Comparison of ENCODE assay signal across 8 cellular contexts in the genomic region with DNA sequence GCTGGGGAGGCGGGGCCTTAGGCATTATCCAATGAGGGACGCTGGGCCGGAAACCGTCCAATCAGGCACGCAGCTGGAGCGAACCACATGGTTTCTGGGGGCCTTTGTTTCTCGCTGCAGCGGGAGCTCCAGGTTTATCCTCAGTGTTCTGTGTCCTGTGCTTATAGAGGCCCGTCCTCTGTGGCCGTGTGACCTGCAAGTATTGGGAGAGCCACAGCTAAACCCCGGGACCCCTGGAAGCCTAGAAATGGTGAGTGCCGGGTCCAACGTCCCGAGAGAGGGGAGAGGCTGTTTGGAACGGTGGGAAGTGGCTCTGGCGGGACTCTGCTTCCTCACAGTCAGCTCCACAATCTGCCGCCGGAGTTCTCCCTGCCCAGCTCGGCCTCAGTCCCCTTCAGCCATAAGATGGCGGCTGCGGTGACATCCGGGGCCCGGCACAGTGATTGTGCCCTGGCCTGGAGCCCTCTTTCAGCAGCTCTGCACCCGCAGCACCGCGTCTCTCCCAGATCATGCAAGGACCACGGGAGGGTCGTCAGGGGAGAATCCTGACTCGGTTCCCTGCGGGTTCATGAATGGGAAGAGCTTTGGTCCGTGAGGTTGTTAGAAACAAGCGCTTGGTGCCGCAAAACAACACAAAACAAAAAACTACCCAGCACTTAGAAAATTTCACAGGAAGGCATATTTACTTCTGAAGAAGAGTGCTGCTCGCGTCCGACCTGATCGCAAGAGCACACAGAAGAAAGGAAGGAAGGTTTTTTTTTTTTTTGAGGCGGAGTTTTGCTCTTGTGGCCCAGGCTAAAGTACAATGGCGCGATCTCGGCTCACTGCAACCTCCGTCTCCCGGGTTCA. TPM values are rescaled to one million over a fixed set of nuclear protein-coding genes. Genes with fewer than 3 reads are reported as not detected.
DNase-seq lines count a peak whose midpoint lies in the region; ATAC-seq, FAIRE-seq and TF ChIP-seq lines count a peak whose summit lies in the region.

A gene (plus strand): TSS at position 133 of the 849 bp plus-strand sequence. CDS start 115 bp downstream, at position 248.

- peak within 1 kb of the TSS; percentile 76 for H3K4me2 ChIP-seq in HepG2 (ENCODE audit: low read depth, low read length)

- no peak; the same call in 1 of the 2 replicates for TF ChIP-seq RAD21 in HepG2 (CRISPR knock-in tag; IDR thresholded peaks at IDR 0.05)

- WGBS in HepG2 (ENCODE audit: low lambda C conversion rate), result 3% methylated on average over 28 of the region's 43 CpGs

- H3K27ac ChIP-seq in HepG2 (ENCODE audit: extremely low read length, insufficient read depth, low read length), result peak within 1 kb of the TSS; percentile 99

- POLR2A ChIA-PET in BJ (lab: Charles Lee) (interaction anchor here (0.5 to 0.9 kb wide), 2 partner anchors 34 to 44 kb away, joined by 3 to 4 read pairs; a partner anchor contains a TSS), HepG2 (lab: Yijun Ruan, JAX) (interaction anchor here (0.7 to 3.0 kb wide), 11 partner anchors 12 to 699 kb away, joined by 3 to 35 read pairs (median 4); a partner anchor contains a TSS)

- peak within 1 kb of the TSS; percentile 95 for H3K9ac ChIP-seq in HepG2 (ENCODE audit: insufficient read depth, low read depth, low read length)

- H3K27me3 ChIP-seq in BJ (ENCODE audit: control insufficient read depth, insufficient read depth, low read length), result no peaks in the 10 kb centered on the region
- H3K27me3 ChIP-seq in HepG2 (ENCODE audit: control insufficient read depth in 1 of 2, insufficient read depth in 2 of 2, low read length in 2 of 2), result no peaks in the 10 kb centered on the region; a peak in 1 of 5 replicates

- H4K20me1 ChIP-seq in HepG2 (ENCODE audit: insufficient read depth, low read length), result peaks cover 2% of the 10 kb centered on the region; the same call in 1 of the 2 replicates

- TF ChIP-seq POLR2A in HepG2 (IDR thresholded peaks at IDR 0.05; ENCODE audit: insufficient read depth in 1 of 2, low read depth in 2 of 2, low read length in 2 of 2), result peak; percentile 96 to 98

- H3K79me2 ChIP-seq in HepG2 (ENCODE audit: insufficient read depth, low read length), result peaks cover 47% of the 10 kb centered on the region

- no peaks in the 10 kb centered on the region for H3K9me3 ChIP-seq in HepG2 (ENCODE audit: low read length)

- H3K4me1 ChIP-seq in HepG2 (ENCODE audit: insufficient read depth, low read length), result peaks cover 35% of the 10 kb centered on the region

- no peak within 1 kb of the TSS for H2AFZ ChIP-seq in HepG2 (ENCODE audit: low read length)

- peak; percentile 70 for FAIRE-seq in HepG2 (lab: Jason Lieb, UNC)

- TSS peak; percentile 88 for BruUV-seq in HepG2 (replicated peaks; lab: Mats Ljungman, UMichigan)

- ATAC-seq in HG03469 (IDR thresholded peaks at IDR 0.05; ENCODE audit: unreplicated experiment) (peak; percentile 93), HepG2 (peak; percentile 97)

- TF ChIP-seq CTCF in BJ (IDR thresholded peaks at IDR 0.05; ENCODE audit: insufficient read depth, low read depth, low read length) (no peak), HepG2 (CRISPR knock-in tag; IDR thresholded peaks at IDR 0.05) (no peak)

- in situ Hi-C loops in HepG2 (cut with HindIII; ENCODE audit: extremely low pct_ligation_motif_present, low pct_unique_long_range_greater_than_20kb), result no loop called here

- DNase-seq in BJ (ENCODE audit: low read depth), result peak; percentile 56
- peak; percentile 76 for DNase-seq in GM19240 (ENCODE audit: insufficient read length, low spot score)
- DNase-seq in NCI-H748 (lab: John Stamatoyannopoulos, UW; ENCODE audit: unreplicated experiment), result peak; percentile 98
- peak; percentile 95 for DNase-seq in activated CD4-positive, alpha-beta T cell treated with anti-CD3 and anti-CD28 coated beads, Interleukin-2, amount 50 U/mL, for 4 hours
- peak; percentile 93 to 97 for DNase-seq in dermis microvascular lymphatic vessel endothelial cell (ENCODE audit: low read depth in 2 of 2)
- peak; percentile 95 for DNase-seq in HepG2 (ENCODE audit: low spot score)
- DNase-seq in stimulated activated CD4-positive, alpha-beta T cell treated with anti-CD3 and anti-CD28 coated beads, Interleukin-2, amount 100 ng/mL, for 48 hours, result peak; percentile 88 to 91

- H3K36me3 ChIP-seq in BJ (ENCODE audit: control insufficient read depth, insufficient read depth, low read length) (no peaks in the 10 kb centered on the region), HepG2 (replicated peaks in 1 of 2; ENCODE audit: control insufficient read depth in 1 of 2, insufficient read depth in 2 of 2, low read length in 2 of 2) (no peaks in the 10 kb centered on the region)

- CTCF ChIA-PET in BJ (lab: Yijun Ruan, JAX) (no interaction called here), HepG2 (lab: Yijun Ruan, JAX; ENCODE audit: low intra/inter-chr PET ratio, low total read pairs) (no interaction called here)

- H3K4me3 ChIP-seq in BJ (ENCODE audit: low read depth, low read length) (peak within 1 kb of the TSS; percentile 80), HepG2 (replicated peaks in 1 of 3; ENCODE audit: insufficient read depth in 1 of 3, low read depth in 2 of 3, low read length in 3 of 3) (peak within 1 kb of the TSS; percentile 80 to 91 (median 90))

- no peak for TF ChIP-seq EP300 in HepG2 (IDR thresholded peaks at IDR 0.05; ENCODE audit: low read depth in 2 of 2, low read length in 2 of 2)
- no peak for TF ChIP-seq EP300 in HepG2 (CRISPR knock-in tag; IDR thresholded peaks at IDR 0.05; ENCODE audit: borderline replicate concordance)

- intact Hi-C loops in HepG2 (cut with micrococcal nuclease; ENCODE audit: unreplicated experiment), result loop anchor here (2.0 to 5.0 kb wide), 2 partner anchors 89 to 203 kb away; a partner anchor contains a TSS

TF ChIP-seq in HepG2, 621 proteins besides CTCF, POLR2A, EP300 and RAD21 (continues in another document):
- TF ChIP-seq NFKB2 (CRISPR knock-in tag; IDR thresholded peaks at IDR 0.05; ENCODE audit: borderline replicate concordance) (peak; percentile 45; the same call in 1 of the 2 replicates), ZNF546 (CRISPR knock-in tag; conservative IDR thresholded peaks at IDR 0.05) (0 out of 2 replicates have a peak, but pooled peaks have one; percentile 53), REPIN1 (CRISPR knock-in tag; IDR thresholded peaks at IDR 0.05; ENCODE audit: borderline replicate concordance, low read depth) (0 out of 2 replicates have a peak, but pooled peaks have one; percentile 48), ZNF263 (CRISPR knock-in tag; IDR thresholded peaks at IDR 0.05) (no peak), ZNF12 (CRISPR knock-in tag; IDR thresholded peaks at IDR 0.05) (0 out of 2 replicates have a peak, but pooled peaks have one; percentile 12), SPEN (CRISPR knock-in tag; IDR thresholded peaks at IDR 0.05; ENCODE audit: low read depth) (peak; percentile 54; the same call in 1 of the 2 replicates), GZF1 (CRISPR knock-in tag; IDR thresholded peaks at IDR 0.05) (peak; percentile 38; the same call in 1 of the 2 replicates), RBM39 (IDR thresholded peaks at IDR 0.05; ENCODE audit: low read depth, low read length, poor library complexity, severe bottlenecking) (peak; percentile 59), ZNF34 (CRISPR knock-in tag; IDR thresholded peaks at IDR 0.05; ENCODE audit: borderline replicate concordance) (peak; percentile 76; the same call in 1 of the 2 replicates)
- TF ChIP-seq, protein P1, sequence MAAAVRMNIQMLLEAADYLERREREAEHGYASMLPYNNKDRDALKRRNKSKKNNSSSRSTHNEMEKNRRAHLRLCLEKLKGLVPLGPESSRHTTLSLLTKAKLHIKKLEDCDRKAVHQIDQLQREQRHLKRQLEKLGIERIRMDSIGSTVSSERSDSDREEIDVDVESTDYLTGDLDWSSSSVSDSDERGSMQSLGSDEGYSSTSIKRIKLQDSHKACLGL (CRISPR knock-in tag; IDR thresholded peaks at IDR 0.05), result 0 out of 2 replicates have a peak, but pooled peaks have one; percentile 34
- TF ChIP-seq, protein P2, sequence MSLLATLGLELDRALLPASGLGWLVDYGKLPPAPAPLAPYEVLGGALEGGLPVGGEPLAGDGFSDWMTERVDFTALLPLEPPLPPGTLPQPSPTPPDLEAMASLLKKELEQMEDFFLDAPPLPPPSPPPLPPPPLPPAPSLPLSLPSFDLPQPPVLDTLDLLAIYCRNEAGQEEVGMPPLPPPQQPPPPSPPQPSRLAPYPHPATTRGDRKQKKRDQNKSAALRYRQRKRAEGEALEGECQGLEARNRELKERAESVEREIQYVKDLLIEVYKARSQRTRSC (CRISPR knock-in tag; IDR thresholded peaks at IDR 0.05; ENCODE audit: low read depth), result peak; percentile 54; the same call in 1 of the 2 replicates

RNA-seq across cellular contexts. Expression of the gene that starts here (rescaled TPM):
- polyA plus RNA-seq in BJ (2011; rRNA removed), result 0.67 and 1.6 TPM in 2 replicates
- 0.47 and 1.0 TPM in 2 replicates for polyA minus RNA-seq in BJ (2011; rRNA and poly(A)+ RNA removed)
- total RNA-seq in dermis microvascular lymphatic vessel endothelial cell, result 2.4 and 3.7 TPM in 2 replicates
- total RNA-seq in HepG2 (2016; rRNA removed; fragmentation: Illumina TruSeq; extraction: Trizol), result 10.6 and 12.8 TPM in 2 replicates
- 1.2 and 1.7 TPM in 2 replicates for total RNA-seq in HepG2 (2016; cell fraction: cytosol; rRNA removed; fragmentation: Illumina TruSeq; extraction: Trizol; ENCODE audit: low read depth)
- 10.1 and 11.6 TPM in 2 replicates for total RNA-seq in HepG2 (2016; cell fraction: insoluble cytoplasmic fraction; rRNA removed; fragmentation: Illumina TruSeq; extraction: Trizol)
- 4.2 and 8.1 TPM in 2 replicates for total RNA-seq in HepG2 (2016; cell fraction: membrane; rRNA removed; fragmentation: Illumina TruSeq; extraction: Trizol)
- total RNA-seq in HepG2 (2016; cell fraction: nucleus; rRNA removed; fragmentation: Illumina TruSeq; extraction: Trizol), result 12.7 and 17.2 TPM in 2 replicates
- polyA plus RNA-seq in HepG2 (2011; rRNA removed), result 3.5 and 3.6 TPM in 2 replicates
- polyA plus RNA-seq in HepG2 (2011; cell fraction: cytosol; rRNA removed), result 1.4 and 2.5 TPM in 2 replicates
- polyA plus RNA-seq in HepG2 (2011; cell fraction: nucleus; rRNA removed), result 3.0 and 3.4 TPM in 2 replicates
- 3.7 and 6.1 TPM in 2 replicates for polyA plus RNA-seq in HepG2 (2012)
- polyA plus RNA-seq in HepG2 (2016; cell fraction: cytosol; fragmentation: Illumina TruSeq; extraction: Trizol; ENCODE audit: low read depth), result 0.58 and 0.64 TPM in 2 replicates
- polyA plus RNA-seq in HepG2 (2016; cell fraction: insoluble cytoplasmic fraction; fragmentation: Illumina TruSeq; extraction: Trizol; ENCODE audit: low read depth), result 10.5 and 10.9 TPM in 2 replicates
- polyA plus RNA-seq in HepG2 (2016; cell fraction: membrane; fragmentation: Illumina TruSeq; extraction: Trizol; ENCODE audit: low read depth), result 1.9 and 2.1 TPM in 2 replicates
- 10.5 and 14.1 TPM in 2 replicates for polyA plus RNA-seq in HepG2 (2016; cell fraction: nucleus; fragmentation: Illumina TruSeq; extraction: Trizol; ENCODE audit: insufficient read depth, low read depth)
- 0.65 and 1.6 TPM in 2 replicates for polyA minus RNA-seq in HepG2 (2011; rRNA and poly(A)+ RNA removed; ENCODE audit: low replicate concordance)
- polyA minus RNA-seq in HepG2 (2011; cell fraction: cytosol; rRNA and poly(A)+ RNA removed), result 4.0 and 4.7 TPM in 2 replicates
- polyA minus RNA-seq in HepG2 (2011; cell fraction: nucleus; rRNA and poly(A)+ RNA removed), result 20.2 and 30.8 TPM in 2 replicates

Comparison
In these comparisons a context has a peak if more than half of its experiments do, and no peak if none do; other contexts are left out.
1. Peak in every context shown above with its lines: DNase-seq, ATAC-seq, H3K4me3 ChIP-seq and H3K27ac ChIP-seq.